In genomic region chr7:35365523-35365922, GRCh38 we compare ENCODE assay signal across 30 cellular contexts.
DNase-seq lines count a peak whose midpoint lies in the region; ATAC-seq, FAIRE-seq and TF ChIP-seq lines count a peak whose summit lies in the region.
"Had no signal": no experiment of that assay in that cellular context is flagged by ENCODE, and none has a peak within 500 bp of the region (broad histone marks: within the 10 kb centered on the region; RNA-seq: fewer than 3 reads in every experiment).

No MANE protein-coding gene starts in this region.

- no peaks in the 10 kb centered on the region for H3K9me2 ChIP-seq in OCI-LY7 (ENCODE audit: insufficient read depth, low read length)

- no peak overlapping the region for H3K27ac ChIP-seq in OCI-LY7 (ENCODE audit: low read depth, low read length, poor library complexity, severe bottlenecking)
- H3K27ac ChIP-seq in substantia nigra (ENCODE audit: low read depth, low read length, poor library complexity, severe bottlenecking): no peak overlapping the region
- no peak overlapping the region for H3K27ac ChIP-seq in pancreas
- H3K27ac ChIP-seq: A549, coronary artery, hepatocyte had no signal

- no peak overlapping the region for H3K4me3 Mint-ChIP-seq in type B pancreatic cell
- H3K4me3 Mint-ChIP-seq: activated B cell treated with CpG ODN at 0.5 μM for 24 hours; activated naive CD4-positive, alpha-beta T cell treated with anti-CD3 and anti-CD28 coated beads, Interleukin-2, amount 50 U/mL, for 24 hours; naive thymus-derived CD4-positive, alpha-beta T cell had no signal

- no peak overlapping the region for H3K27ac Mint-ChIP-seq in type B pancreatic cell
- H3K27ac Mint-ChIP-seq: activated B cell treated with CpG ODN at 0.5 μM for 24 hours; activated naive CD4-positive, alpha-beta T cell treated with anti-CD3 and anti-CD28 coated beads, Interleukin-2, amount 50 U/mL, for 24 hours; naive thymus-derived CD4-positive, alpha-beta T cell had no signal

- no peak for DNase-seq in GM12891 (ENCODE audit: insufficient read length, low spot score)
- DNase-seq in OCI-LY7 (ENCODE audit: low spot score): peak; percentile 10
- no peak for DNase-seq in type B pancreatic cell (ENCODE audit: extremely low spot score, unreplicated experiment)
- DNase-seq in NCI-H524 treated with DMSO at 0.1 percent for 48 hours (lab: John Stamatoyannopoulos, UW): no peak
- no peak for DNase-seq in substantia nigra (lab: John Stamatoyannopoulos, UW)
- no peak for DNase-seq in pancreas
- DNase-seq: activated B cell treated with CpG ODN at 0.5 μM for 24 hours; activated CD8-positive, alpha-beta memory T cell treated with anti-CD3 and anti-CD28 coated beads, Interleukin-2, amount 50 U/mL, for 4 hours; anterior cingulate cortex; DMS53; foreskin melanocyte; naive thymus-derived CD4-positive, alpha-beta T cell; NCI-H1694 treated with DMSO at 0.1 percent for 48 hours; NCI-H2171; NCI-H526; occipital lobe; small intestine; stimulated activated CD4-positive, alpha-beta T cell treated with anti-CD3 and anti-CD28 coated beads, Interleukin-1b, Interleukin-23, amount 100 ng/mL, for 48 hours; T1000 had no signal

- TF ChIP-seq POLR2A in GM12891 (IDR thresholded peaks at IDR 0.05; ENCODE audit: low read depth, low read length): no peak

- no peak overlapping the region for H3K4me2 ChIP-seq in OCI-LY7 (ENCODE audit: low read length)
- H3K4me2 ChIP-seq: A549, hepatocyte had no signal

- POLR2A ChIA-PET in OCI-LY7 (lab: Charles Lee): no interaction called here

- CTCF ChIA-PET in OCI-LY7 (lab: Charles Lee; ENCODE audit: unreplicated experiment): no interaction called here

- H2AFZ ChIP-seq in OCI-LY7 (ENCODE audit: low read length): no peak overlapping the region
- H2AFZ ChIP-seq: hepatocyte had no signal

- H3K36me3 Mint-ChIP-seq in type B pancreatic cell: no peaks in the 10 kb centered on the region
- H3K36me3 Mint-ChIP-seq: activated naive CD4-positive, alpha-beta T cell treated with anti-CD3 and anti-CD28 coated beads, Interleukin-2, amount 50 U/mL, for 24 hours; naive thymus-derived CD4-positive, alpha-beta T cell had no signal

- no peaks in the 10 kb centered on the region for H3K9me3 Mint-ChIP-seq in type B pancreatic cell
- H3K9me3 Mint-ChIP-seq: activated B cell treated with CpG ODN at 0.5 μM for 24 hours; activated naive CD4-positive, alpha-beta T cell treated with anti-CD3 and anti-CD28 coated beads, Interleukin-2, amount 50 U/mL, for 24 hours; naive thymus-derived CD4-positive, alpha-beta T cell had no signal

- H3K79me2 ChIP-seq in OCI-LY7 (ENCODE audit: insufficient read depth, low read depth, low read length): no peaks in the 10 kb centered on the region
- H3K79me2 ChIP-seq: hepatocyte had no signal

- H3K27me3 ChIP-seq in pancreas: peaks cover 0 to 3% (median 0%) of the 10 kb centered on the region in 4 donors
- H3K27me3 ChIP-seq: hepatocyte had no signal

- no peaks in the 10 kb centered on the region for H4K20me1 ChIP-seq in OCI-LY7 (ENCODE audit: insufficient read depth, low read length)

- BruUV-seq in OCI-LY7 (replicated peaks; lab: Mats Ljungman, UMichigan): no TSS peak

- ATAC-seq in GM21390 (IDR thresholded peaks at IDR 0.05; ENCODE audit: unreplicated experiment) (peak; percentile 73), HG03103 (IDR thresholded peaks at IDR 0.05; ENCODE audit: low read depth, unreplicated experiment) (peak; percentile 81), pancreas (no peak)
- ATAC-seq: esophagus mucosa; K562; naive thymus-derived CD4-positive, alpha-beta T cell had no signal

- H3K4me1 ChIP-seq in OCI-LY7 (ENCODE audit: insufficient read depth, low read length, poor library complexity, severe bottlenecking) (no peaks in the 10 kb centered on the region), pancreas (no peaks in the 10 kb centered on the region)
- H3K4me1 ChIP-seq: A549 had no signal

- FAIRE-seq in GM12891 (lab: Jason Lieb, UNC) (no peak), pancreas (lab: Jason Lieb, UNC) (no peak)
- FAIRE-seq: A549, G401.6, H54, K562, small intestine, urothelium cell line had no signal

- no peaks in the 10 kb centered on the region for H3K4me1 Mint-ChIP-seq in type B pancreatic cell (ENCODE audit: unreplicated experiment)
- H3K4me1 Mint-ChIP-seq: activated B cell treated with CpG ODN at 0.5 μM for 24 hours; activated naive CD4-positive, alpha-beta T cell treated with anti-CD3 and anti-CD28 coated beads, Interleukin-2, amount 50 U/mL, for 24 hours; naive thymus-derived CD4-positive, alpha-beta T cell had no signal

- H3K4me3 ChIP-seq in OCI-LY7 (ENCODE audit: low read depth, low read length, poor library complexity, severe bottlenecking) (no peak overlapping the region), pancreas (no peak overlapping the region)
- H3K4me3 ChIP-seq: A549, coronary artery, hepatocyte, K562 had no signal

- WGBS in pancreas, 2 donors: 53 to 67% methylated on average over 1 of the region's 1 CpG

- H3K9me3 ChIP-seq in OCI-LY7 (ENCODE audit: low read length) (no peaks in the 10 kb centered on the region), pancreas (no peaks in the 10 kb centered on the region)
- H3K9me3 ChIP-seq: A549 had no signal

- TF ChIP-seq CTCF in OCI-LY7 (conservative IDR thresholded peaks at IDR 0.05; ENCODE audit: low read length) (no peak), type B pancreatic cell (conservative IDR thresholded peaks at IDR 0.05) (no peak), pancreas (IDR thresholded peaks at IDR 0.05) (no peak)

- intact Hi-C loops in OCI-LY7 (cut with micrococcal nuclease; ENCODE audit: unreplicated experiment) (no loop called here), pancreas (cut with DNase I) (no loop called here)

- no peaks in the 10 kb centered on the region for H3K36me3 ChIP-seq in OCI-LY7 (ENCODE audit: insufficient read depth, low read length)
- H3K36me3 ChIP-seq in pancreas: no peaks in the 10 kb centered on the region

- H3K27me3 Mint-ChIP-seq in type B pancreatic cell: no peaks in the 10 kb centered on the region
- H3K27me3 Mint-ChIP-seq: activated naive CD4-positive, alpha-beta T cell treated with anti-CD3 and anti-CD28 coated beads, Interleukin-2, amount 50 U/mL, for 24 hours had no signal

TF ChIP-seq in GM12891, 5 proteins besides CTCF, POLR2A, EP300 and RAD21:
- TF ChIP-seq TAF1 (IDR thresholded peaks at IDR 0.05; ENCODE audit: low read depth, low read length): no peak
- TF ChIP-seq SPI1 (IDR thresholded peaks at IDR 0.05; ENCODE audit: low read depth, low read length): peak; percentile 59

Comparison
In these comparisons a context has a peak if more than half of its experiments do, and no peak if none do; other contexts are left out.
1. ATAC-seq: peak in GM21390 (single experiment) and HG03103 (single experiment); none in pancreas (0 of 4).